8 cellular contexts compared by ENCODE assay signal in the genomic region with DNA sequence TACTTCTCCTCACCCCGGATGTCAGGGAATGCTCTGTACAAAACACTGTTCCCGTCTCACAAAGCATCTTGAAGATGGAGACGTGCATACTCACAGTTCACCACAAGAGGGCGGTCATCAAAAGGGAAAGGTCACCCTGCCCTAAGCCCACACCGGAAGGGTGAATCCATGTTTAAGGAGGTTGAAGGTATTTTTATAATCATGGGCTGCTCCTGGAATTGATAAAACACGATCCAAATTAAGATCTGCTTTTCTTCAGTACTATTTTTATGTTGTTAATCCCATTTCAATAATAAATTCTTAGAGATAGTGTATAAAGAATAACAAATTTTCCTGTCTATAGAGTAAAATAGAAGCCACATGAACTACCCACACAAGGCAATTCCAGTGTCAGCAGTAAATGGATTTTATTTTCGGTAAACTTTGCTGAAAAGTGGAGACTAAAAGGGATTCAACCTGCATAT.
A peak's percentile ranks its signal among the peaks of the same experiment; 100 is the strongest.
DNase-seq lines count a peak whose midpoint lies in the region; ATAC-seq and TF ChIP-seq lines count a peak whose summit lies in the region.

No MANE protein-coding gene starts in this region.

- no peak overlapping the region for H3K4ac ChIP-seq in neuronal stem cell (ENCODE audit: low read length)

- TF ChIP-seq POLR2A in Peyer's patch (IDR thresholded peaks at IDR 0.05): no peak

- peak; percentile 78 to 94 (median 90) for TF ChIP-seq CTCF in Peyer's patch (IDR thresholded peaks at IDR 0.05)

- H2AFZ ChIP-seq in neuronal stem cell (ENCODE audit: low read length): peak overlapping the region; percentile 49

- WGBS in neuronal stem cell (ENCODE audit: extremely low coverage in 2 of 2, insufficient read length in 2 of 2, insufficient replicate concordance in 1 of 2), 2 donors: no CpG with 5 or more reads among the region's 7 CpGs

- H4K8ac ChIP-seq in neuronal stem cell (ENCODE audit: low read depth, low read length): no peak overlapping the region

- H3K9ac ChIP-seq in neuronal stem cell (ENCODE audit: low read depth, low read length, poor library complexity): no peak overlapping the region

- no peaks in the 10 kb centered on the region for H3K27me3 ChIP-seq in Peyer's patch
- H3K27me3 ChIP-seq in neuronal stem cell (ENCODE audit: control insufficient read depth in 3 of 3, insufficient read depth in 3 of 3, low read depth in 1 of 3, low read length in 3 of 3): no peaks in the 10 kb centered on the region

- H2BK12ac ChIP-seq in neuronal stem cell (ENCODE audit: low read length): no peak overlapping the region

- H3K14ac ChIP-seq in neuronal stem cell (ENCODE audit: low read length): no peak overlapping the region

- H4K91ac ChIP-seq in neuronal stem cell (ENCODE audit: low read depth, low read length, poor library complexity): no peak overlapping the region

- H3K4me1 ChIP-seq in Peyer's patch (no peaks in the 10 kb centered on the region), neuronal stem cell (ENCODE audit: control insufficient read depth in 2 of 2, insufficient read depth in 1 of 2, low read depth in 1 of 2, low read length in 2 of 2) (no peaks in the 10 kb centered on the region)

- H3K9me3 ChIP-seq in Peyer's patch (no peaks in the 10 kb centered on the region), neuronal stem cell (replicated peaks in 1 of 2; ENCODE audit: control insufficient read depth in 2 of 2, insufficient read depth in 1 of 2, low read depth in 1 of 2, low read length in 2 of 2) (no peaks in the 10 kb centered on the region)

- H3K27ac ChIP-seq in Peyer's patch (no peak overlapping the region), neuronal stem cell (replicated peaks; ENCODE audit: low read length) (no peak overlapping the region)

- no peak overlapping the region for H2BK15ac ChIP-seq in neuronal stem cell (ENCODE audit: low read length)

- H3K36me3 ChIP-seq in Peyer's patch: no peaks in the 10 kb centered on the region
- no peaks in the 10 kb centered on the region for H3K36me3 ChIP-seq in neuronal stem cell (replicated peaks in 1 of 2; ENCODE audit: control insufficient read depth in 2 of 2, insufficient read depth in 2 of 2, low read length in 2 of 2)

- H3K4me2 ChIP-seq in neuronal stem cell (ENCODE audit: insufficient read depth, low read length, poor library complexity, severe bottlenecking): no peak overlapping the region

- no peak overlapping the region for H2BK5ac ChIP-seq in neuronal stem cell (ENCODE audit: low read length)

- H3K79me1 ChIP-seq in neuronal stem cell (ENCODE audit: low read depth, low read length): peaks cover 1% of the 10 kb centered on the region

- no peak overlapping the region for H3K23ac ChIP-seq in neuronal stem cell (ENCODE audit: low read depth, low read length, poor library complexity)

- H3K4me3 ChIP-seq in Peyer's patch (no peak overlapping the region), neuronal stem cell (ENCODE audit: low read length in 2 of 2) (no peak overlapping the region)

- peak; percentile 83 for ATAC-seq in GM21825 (IDR thresholded peaks at IDR 0.05; ENCODE audit: unreplicated experiment)

- H3K18ac ChIP-seq in neuronal stem cell (ENCODE audit: low read length): no peak overlapping the region

- H2AK5ac ChIP-seq in neuronal stem cell (ENCODE audit: low read depth, low read length): no peak overlapping the region

- H2BK120ac ChIP-seq in neuronal stem cell (ENCODE audit: low read depth, low read length): no peak overlapping the region

- DNase-seq in Daoy (ENCODE audit: low read depth): peak; percentile 89
- DNase-seq in Kasumi-1 (lab: John Stamatoyannopoulos, UW): peak; percentile 79 to 80
- DNase-seq in Peyer's patch: peak; percentile 60 to 94 (median 84)
- DNase-seq in activated T-cell treated with anti-CD3 and anti-CD28 coated beads, Interleukin-2, amount 50 U/mL, for 48 hours: peak; percentile 82 to 84
- DNase-seq in fibroblast of peridontal ligament (ENCODE audit: extremely low read depth): peak; percentile 90
- peak; percentile 84 for DNase-seq in neuronal stem cell (ENCODE audit: low spot score)
- peak; percentile 65 for DNase-seq in stromal cell of bone marrow (ENCODE audit: low read depth)
